8 cellular contexts compared by ENCODE assay signal in genomic region chr4:67558493-67558892, GRCh38. TPM values are rescaled to one million over a fixed set of nuclear protein-coding genes. Genes with fewer than 3 reads are reported as not detected.
DNase-seq lines count a peak whose midpoint lies in the region; ATAC-seq, FAIRE-seq and TF ChIP-seq lines count a peak whose summit lies in the region.

STAP1 (plus strand) TSS chr4:67558727; CDS start chr4:67558810, 83 bp downstream.

- H3F3A ChIP-seq in Loucy (ENCODE audit: low read depth) = no peaks in the 10 kb centered on the region

- peak within 1 kb of the TSS; percentile 30 for H3K56ac ChIP-seq in H1 (replicated peaks; ENCODE audit: insufficient read length, low read depth, low read length)

- H3K23ac ChIP-seq in H1 (ENCODE audit: insufficient read length) = no peak within 1 kb of the TSS

- H3K4me3 ChIP-seq in Loucy (ENCODE audit: low read length, poor library complexity, severe bottlenecking) (peak within 1 kb of the TSS; percentile 66), H1 (ENCODE audit: extremely low read depth in 1 of 4, insufficient read depth in 2 of 4, low read depth in 3 of 4, low read length in 4 of 4) (no peak within 1 kb of the TSS)

- no peak for TF ChIP-seq POLR2A in H1 (IDR thresholded peaks at IDR 0.05; ENCODE audit: control extremely low read depth in 1 of 2, low read depth in 2 of 2, low read length in 2 of 2)

- no peak for TF ChIP-seq CTCF in Loucy (conservative IDR thresholded peaks at IDR 0.05; ENCODE audit: low read length)
- no peak for TF ChIP-seq CTCF in H1 (IDR thresholded peaks at IDR 0.05; ENCODE audit: control extremely low read depth in 1 of 3, insufficient read depth in 1 of 3, low read depth in 1 of 3, low read length in 3 of 3)

- H3K36me3 ChIP-seq in Loucy (ENCODE audit: insufficient read depth, low read length) = no peaks in the 10 kb centered on the region
- no peaks in the 10 kb centered on the region for H3K36me3 ChIP-seq in H1 (ENCODE audit: control insufficient read depth in 2 of 4, insufficient read depth in 4 of 4, low read length in 3 of 4)

- no peak within 1 kb of the TSS for H2BK120ac ChIP-seq in H1 (replicated peaks; ENCODE audit: low read depth, low read length)

- no peak within 1 kb of the TSS for H2AK5ac ChIP-seq in H1 (ENCODE audit: low read depth, low read length)

- H3K27ac ChIP-seq in H1 (ENCODE audit: low read depth, low read length) = no peak within 1 kb of the TSS

- no peak for TF ChIP-seq RAD21 in H1 (IDR thresholded peaks at IDR 0.05 in 1 of 2, conservative IDR thresholded peaks at IDR 0.05 in 1 of 2; ENCODE audit: low read depth in 2 of 2, low read length in 2 of 2)

- H2BK5ac ChIP-seq in H1 (ENCODE audit: low read depth, low read length) = no peak within 1 kb of the TSS

- peaks cover 48% of the 10 kb centered on the region for H3K4me1 ChIP-seq in Loucy (ENCODE audit: insufficient read depth, low read length, poor library complexity, severe bottlenecking)
- H3K4me1 ChIP-seq in H1 (replicated peaks in 1 of 4; ENCODE audit: control insufficient read depth in 3 of 4, insufficient read depth in 4 of 4, low read length in 3 of 4) = no peaks in the 10 kb centered on the region

- H3K14ac ChIP-seq in H1 (ENCODE audit: insufficient read length) = no peak within 1 kb of the TSS

- H3K9me2 ChIP-seq in Loucy (replicated peaks; ENCODE audit: low read depth, low read length) = no peaks in the 10 kb centered on the region

- no peaks in the 10 kb centered on the region for H4K20me1 ChIP-seq in Loucy (ENCODE audit: insufficient read depth, low read length, poor library complexity, severe bottlenecking)
- H4K20me1 ChIP-seq in H1 (replicated peaks in 1 of 2; ENCODE audit: control insufficient read depth in 1 of 2, insufficient read depth in 2 of 2, low read length in 2 of 2) = no peaks in the 10 kb centered on the region

- FAIRE-seq in H1 (lab: Jason Lieb, UNC) (no peak), RCC 7860 (lab: Jason Lieb, UNC) (no peak)

- POLR2A ChIA-PET in H1 (lab: Charles Lee; ENCODE audit: partially characterized antibody) = interaction anchor here (0.5 kb wide), 1 partner anchor 24 kb away, joined by 3 read pairs; no protein-coding TSS in a partner anchor

- no peaks in the 10 kb centered on the region for H3K79me1 ChIP-seq in H1 (ENCODE audit: low read depth, low read length)

- peak within 1 kb of the TSS; percentile 63 for H3K9ac ChIP-seq in Loucy (ENCODE audit: low read depth, low read length, poor library complexity, severe bottlenecking)
- no peak within 1 kb of the TSS for H3K9ac ChIP-seq in H1 (replicated peaks in 1 of 4; ENCODE audit: extremely low read depth in 1 of 4, low read depth in 3 of 4, low read length in 3 of 4)

- H2BK15ac ChIP-seq in H1 (ENCODE audit: low read length) = no peak within 1 kb of the TSS

- DNase-seq in H1 (ENCODE audit: low read depth in 1 of 2, low spot score in 2 of 2) = no peak
- no peak for DNase-seq in medulla oblongata (ENCODE audit: extremely low spot score)
- no peak for DNase-seq in NCI-H226
- DNase-seq in glomerular visceral epithelial cell (ENCODE audit: extremely low spot score) = no peak
- no peak for DNase-seq in RCC 7860 (ENCODE audit: low spot score)

- no peak within 1 kb of the TSS for H2AFZ ChIP-seq in Loucy (ENCODE audit: low read length)
- no peak within 1 kb of the TSS for H2AFZ ChIP-seq in H1 (ENCODE audit: low read length)

- no peaks in the 10 kb centered on the region for H3K79me2 ChIP-seq in Loucy (ENCODE audit: insufficient read depth, low read length)
- no peaks in the 10 kb centered on the region for H3K79me2 ChIP-seq in H1 (ENCODE audit: control insufficient read depth in 1 of 2, insufficient read depth in 2 of 2, low read length in 2 of 2)

- H3K4ac ChIP-seq in H1 (replicated peaks; ENCODE audit: insufficient read length, low read depth, low read length) = no peak within 1 kb of the TSS

- peak within 1 kb of the TSS; percentile 75 for H3K4me2 ChIP-seq in Loucy (ENCODE audit: low read depth, low read length, poor library complexity, severe bottlenecking)
- H3K4me2 ChIP-seq in H1 (ENCODE audit: insufficient read depth in 1 of 2, low read depth in 2 of 2, low read length in 2 of 2) = no peak within 1 kb of the TSS

- ATAC-seq in GM18502 (IDR thresholded peaks at IDR 0.05; ENCODE audit: poor library complexity, unreplicated experiment) (peak; percentile 73), GM21447 (IDR thresholded peaks at IDR 0.05; ENCODE audit: unreplicated experiment) (peak; percentile 57)

- H3K27me3 ChIP-seq in Loucy (ENCODE audit: insufficient read depth, low read length, poor library complexity, severe bottlenecking) = no peaks in the 10 kb centered on the region
- H3K27me3 ChIP-seq in H1 (replicated peaks in 1 of 4; ENCODE audit: control insufficient read depth in 3 of 4, extremely low read depth in 1 of 4, insufficient read depth in 3 of 4, low read length in 3 of 4) = no peaks in the 10 kb centered on the region

- TF ChIP-seq EP300 in H1 (IDR thresholded peaks at IDR 0.05; ENCODE audit: borderline replicate concordance in 1 of 2, low read depth in 2 of 2, low read length in 2 of 2) = no peak

- no peaks in the 10 kb centered on the region for H3K23me2 ChIP-seq in H1 (ENCODE audit: low read depth, low read length)

- 87% methylated on average over 4 of the region's 4 CpGs; no CpG with 5 or more reads in 1 of the 2 experiments for WGBS in H1 (ENCODE audit: extremely low coverage in 1 of 2, insufficient coverage in 1 of 2, insufficient read length in 1 of 2, insufficient replicate concordance in 2 of 2, low coverage in 1 of 2, low lambda C conversion rate in 2 of 2, missing lambda C conversion rate in 1 of 2), 2 experiments

- H3K9me3 ChIP-seq in Loucy (ENCODE audit: insufficient read depth, low read depth, low read length) (no peaks in the 10 kb centered on the region), H1 (ENCODE audit: insufficient read depth in 2 of 2, low read depth in 1 of 2, low read length in 1 of 2) (no peaks in the 10 kb centered on the region)

- H4K91ac ChIP-seq in H1 (replicated peaks; ENCODE audit: insufficient read length, low read length) = no peak within 1 kb of the TSS

- no peak within 1 kb of the TSS for H2BK20ac ChIP-seq in H1 (ENCODE audit: low read length)

- H4K5ac ChIP-seq in H1 (ENCODE audit: insufficient read length, low read depth, low read length) = no peak within 1 kb of the TSS

- no peak within 1 kb of the TSS for H2BK12ac ChIP-seq in H1 (ENCODE audit: low read depth, low read length)

- CTCF ChIA-PET in H1 (lab: Charles Lee; ENCODE audit: partially characterized antibody) = no interaction called here

- no peak within 1 kb of the TSS for H4K8ac ChIP-seq in H1 (ENCODE audit: extremely low read depth, insufficient read depth, low read length)

- no peak within 1 kb of the TSS for H3K18ac ChIP-seq in H1 (ENCODE audit: extremely low read depth, low read length)

TF ChIP-seq in H1, 55 proteins besides CTCF, POLR2A, EP300 and RAD21:
- TF ChIP-seq BCL11A (IDR thresholded peaks at IDR 0.05; ENCODE audit: low read depth in 2 of 2, low read length in 2 of 2) (no peak), MAFK (IDR thresholded peaks at IDR 0.05; ENCODE audit: low read depth, low read length) (no peak)

RNA-seq across cellular contexts. Expression of gene STAP1, which starts in this region (rescaled TPM):
- not detected in 2 replicates for total RNA-seq in H1 (2021; fragmentation: NEBNext Ultra II Directional; extraction: Animal tissue kit (Norgen Biotek cat#: 25700))
- not detected in 2 replicates for polyA plus RNA-seq in H1 (2011; rRNA removed)
- not detected for polyA plus RNA-seq in H1 (2011; cell fraction: cytosol; rRNA removed)
- polyA plus RNA-seq in H1 (2011; cell fraction: nucleus; rRNA removed) = not detected
- polyA plus RNA-seq in H1 (2012, experiment 1 of 2) = not detected in 4 replicates
- polyA plus RNA-seq in H1 (2012, experiment 2 of 2) = not detected
- not detected for polyA plus RNA-seq in H1 (2013, experiment 1 of 2)
- polyA plus RNA-seq in H1 (2013, experiment 2 of 2) = not detected
- not detected in 2 replicates for polyA minus RNA-seq in H1 (2011; rRNA and poly(A)+ RNA removed)
- polyA minus RNA-seq in H1 (2011; cell fraction: cytosol; rRNA and poly(A)+ RNA removed) = not detected
- polyA minus RNA-seq in H1 (2011; cell fraction: nucleus; rRNA and poly(A)+ RNA removed) = not detected
